Comparison of ENCODE assay signal across 13 cellular contexts in the genomic region with DNA sequence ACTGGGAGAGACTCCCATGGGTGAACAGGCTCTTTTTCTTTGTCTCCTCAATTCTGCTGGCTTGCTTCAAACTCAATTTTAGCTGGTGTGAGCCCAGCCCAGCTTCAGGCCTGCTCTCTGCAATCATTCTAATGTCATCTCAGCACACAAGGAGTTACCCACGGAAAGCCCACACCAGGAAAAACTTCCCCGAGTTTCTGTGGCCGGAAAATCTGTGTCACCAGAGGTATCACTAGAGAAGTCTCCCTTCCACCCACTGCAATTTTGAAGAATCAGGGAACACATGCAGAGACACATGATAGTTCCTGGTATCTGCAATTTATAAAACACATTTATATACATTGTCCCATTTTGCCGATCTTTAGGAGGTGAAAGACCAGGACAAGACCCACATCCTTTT. TPM values are rescaled to one million over a fixed set of nuclear protein-coding genes. Genes with fewer than 3 reads are reported as not detected.
A peak's percentile ranks its signal among the peaks of the same experiment; 100 is the strongest.
DNase-seq lines count a peak whose midpoint lies in the region; TF ChIP-seq lines count a peak whose summit lies in the region.
"Had no signal": no experiment of that assay in that cellular context is flagged by ENCODE, and none has a peak within 500 bp of the region (broad histone marks: within the 10 kb centered on the region; RNA-seq: fewer than 3 reads in every experiment).

No MANE protein-coding gene starts in this region.

- H3K27ac Mint-ChIP-seq in activated naive CD8-positive, alpha-beta T cell treated with anti-CD3 and anti-CD28 coated beads for 36 hours, result peak overlapping the region; percentile 91

- H3K36me3 Mint-ChIP-seq in activated naive CD8-positive, alpha-beta T cell treated with anti-CD3 and anti-CD28 coated beads for 36 hours, result peaks cover 2% of the 10 kb centered on the region

- no peak for TF ChIP-seq CTCF in thyroid gland (IDR thresholded peaks at IDR 0.05)

- H3K9me3 ChIP-seq in thyroid gland, result no peaks in the 10 kb centered on the region
- H3K9me3 ChIP-seq: gastroesophageal sphincter had no signal

- H3K9me3 Mint-ChIP-seq in activated naive CD8-positive, alpha-beta T cell treated with anti-CD3 and anti-CD28 coated beads for 36 hours, result no peaks in the 10 kb centered on the region

- H3K4me1 ChIP-seq in thyroid gland, result peaks cover 30 to 47% of the 10 kb centered on the region in 2 donors

- H3K27me3 ChIP-seq in thyroid gland, result no peaks in the 10 kb centered on the region
- H3K27me3 ChIP-seq: gastroesophageal sphincter had no signal

- no peak for TF ChIP-seq POLR2A in thyroid gland (IDR thresholded peaks at IDR 0.05)

- H3K27ac ChIP-seq in thyroid gland, result peak overlapping the region; percentile 88 to 100 (median 95)
- H3K27ac ChIP-seq: gastroesophageal sphincter had no signal

- no peak overlapping the region for H3K4me3 ChIP-seq in thyroid gland (replicated peaks in 1 of 3)
- H3K4me3 ChIP-seq: gastroesophageal sphincter had no signal

- H3K36me3 ChIP-seq in thyroid gland, result no peaks in the 10 kb centered on the region
- H3K36me3 ChIP-seq: gastroesophageal sphincter had no signal

- intact Hi-C loops in thyroid gland (cut with DNase I), result no loop called here

- DNase-seq in activated effector memory CD4-positive, alpha-beta T cell treated with anti-CD3 and anti-CD28 coated beads, Interleukin-2, amount 50 U/mL, for 16 hours, result peak; percentile 89
- no peak for DNase-seq in activated effector memory CD4-positive, alpha-beta T cell treated with Interleukin-2 at 50 U/mL for 16 hours
- DNase-seq in activated naive CD8-positive, alpha-beta T cell treated with anti-CD3 and anti-CD28 coated beads for 36 hours, result peak; percentile 76
- peak; percentile 49 for DNase-seq in stimulated activated CD4-positive, alpha-beta T cell treated with anti-CD3 and anti-CD28 coated beads, Interleukin-12 subunit alpha, Interleukin-12 subunit beta, amount 100 ng/mL, for 4 hours
- DNase-seq in thyroid gland, result no peak
- no peak for DNase-seq in DMS 273 treated with DMSO at 0.1 percent for 48 hours (lab: John Stamatoyannopoulos, UW)
- DNase-seq in GDM1 (lab: John Stamatoyannopoulos, UW), result no peak
- DNase-seq in DMS53 (lab: John Stamatoyannopoulos, UW), result no peak
- DNase-seq: 8988T, NCI-H146, SIG-M5, substantia nigra had no signal

- H3K27me3 Mint-ChIP-seq in activated naive CD8-positive, alpha-beta T cell treated with anti-CD3 and anti-CD28 coated beads for 36 hours, result no peaks in the 10 kb centered on the region

- WGBS in thyroid gland, 2 donors, result 49 to 53% methylated on average over 4 of the region's 4 CpGs

- H3K4me3 Mint-ChIP-seq in activated naive CD8-positive, alpha-beta T cell treated with anti-CD3 and anti-CD28 coated beads for 36 hours, result peak overlapping the region; percentile 27

- peaks cover 68% of the 10 kb centered on the region for H3K4me1 Mint-ChIP-seq in activated naive CD8-positive, alpha-beta T cell treated with anti-CD3 and anti-CD28 coated beads for 36 hours

RNA-seq across cellular contexts. Expression of gene NDFIP1, which starts 13.5 kb away (rescaled TPM):
- total RNA-seq in activated naive CD8-positive, alpha-beta T cell treated with anti-CD3 and anti-CD28 coated beads for 36 hours, result 100 to 1,000 TPM in 1 of 2 experiments, 10 to 100 TPM in 1; 97.3 to 100 TPM
- 100 to 1,000 TPM; 185 to 351 (median 297) TPM for total RNA-seq in thyroid gland

Comparison
In these comparisons a context has a peak if more than half of its experiments do, and no peak if none do; other contexts are left out.
1. DNase-seq: peak in activated effector memory CD4-positive, alpha-beta T cell treated with anti-CD3 and anti-CD28 coated beads, Interleukin-2, amount 50 U/mL, for 16 hours (single experiment), activated naive CD8-positive, alpha-beta T cell treated with anti-CD3 and anti-CD28 coated beads for 36 hours (single experiment) and stimulated activated CD4-positive, alpha-beta T cell treated with anti-CD3 and anti-CD28 coated beads, Interleukin-12 subunit alpha, Interleukin-12 subunit beta, amount 100 ng/mL, for 4 hours (single experiment); none in activated effector memory CD4-positive, alpha-beta T cell treated with Interleukin-2 at 50 U/mL for 16 hours (single experiment), thyroid gland (0 of 2), DMS 273 treated with DMSO at 0.1 percent for 48 hours (single experiment), GDM1 (single experiment) and DMS53 (single experiment).